Comparison of ENCODE assay signal across 5 cellular contexts in the genomic region with DNA sequence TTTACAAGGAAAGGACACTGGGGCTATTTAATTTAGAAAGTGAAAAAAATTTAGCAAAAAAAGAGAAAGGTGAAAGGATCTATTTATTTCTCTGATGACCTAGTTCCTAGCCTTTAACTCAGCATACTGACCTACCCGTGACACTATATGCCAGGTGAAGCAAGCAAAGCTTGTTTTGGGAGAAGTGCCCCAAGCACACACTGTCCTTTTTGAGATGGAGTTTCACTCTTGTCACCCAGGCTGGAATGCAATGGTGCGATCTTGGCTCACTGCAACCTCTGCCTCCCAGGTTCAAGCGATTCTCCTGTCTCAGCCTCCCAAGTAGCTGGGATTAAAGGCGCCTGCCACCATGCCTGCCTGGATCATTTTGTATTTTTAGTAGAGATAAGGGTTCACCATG. TPM values are rescaled to one million over a fixed set of nuclear protein-coding genes. Genes with fewer than 3 reads are reported as not detected.
DNase-seq lines count a peak whose midpoint lies in the region; ATAC-seq and TF ChIP-seq lines count a peak whose summit lies in the region.
"Not testable (repeated sequence)": the region's sequence is repeated elsewhere in the genome, so short reads cannot be mapped to it uniquely, and the experiment has no call there.

No MANE protein-coding gene starts in this region.

- H3K9me3 ChIP-seq in heart right ventricle = peaks cover 0 to 16% (median 0%) of the 10 kb centered on the region in 11 donors
- H3K9me3 ChIP-seq in right cardiac atrium (ENCODE audit: control insufficient read depth, low read length); gastrocnemius medialis: not testable (repeated sequence)

- TF ChIP-seq CTCF in heart right ventricle (IDR thresholded peaks at IDR 0.05); gastrocnemius medialis (IDR thresholded peaks at IDR 0.05 in 4 of 5, conservative IDR thresholded peaks at IDR 0.05 in 1 of 5): not testable (repeated sequence)

- not testable (repeated sequence) for DNase-seq in Right ventricle myocardium superior, heart right ventricle, left ventricle myocardium superior, right cardiac atrium
- DNase-seq in gastrocnemius medialis = peak; percentile 59 to 60

- TF ChIP-seq POLR2A in gastrocnemius medialis (IDR thresholded peaks at IDR 0.05) = not testable (repeated sequence)

- not testable (repeated sequence) for H3K4me3 ChIP-seq in heart right ventricle; right cardiac atrium (ENCODE audit: low read length); gastrocnemius medialis

- 92 to 98% methylated on average over 4 of the region's 4 CpGs for WGBS in heart right ventricle, 2 donors
- 95% methylated on average over 4 of the region's 4 CpGs for WGBS in right cardiac atrium

- H3K27me3 ChIP-seq in heart right ventricle; right cardiac atrium (ENCODE audit: control insufficient read depth, insufficient read depth); gastrocnemius medialis: not testable (repeated sequence)

- H3K4me1 ChIP-seq in heart right ventricle = peaks cover 0 to 14% (median 0%) of the 10 kb centered on the region in 9 donors
- H3K4me1 ChIP-seq in right cardiac atrium (ENCODE audit: control insufficient read depth, insufficient read depth, low read length) = not testable (repeated sequence)
- H3K4me1 ChIP-seq in gastrocnemius medialis = peaks cover 24 to 26% of the 10 kb centered on the region in 2 donors

- H3K27ac ChIP-seq in heart right ventricle (peak overlapping the region in 7 of 10 donors; percentile 65 to 89 (median 79)), right cardiac atrium (ENCODE audit: low read length) (peak overlapping the region; percentile 17), gastrocnemius medialis (peak overlapping the region; percentile 84 to 91 (median 88))

- not testable (repeated sequence) for H3K36me3 ChIP-seq in heart right ventricle, gastrocnemius medialis

- intact Hi-C loops in Right ventricle myocardium superior (cut with DNase I); heart right ventricle (cut with DNase I); left ventricle myocardium superior (cut with micrococcal nuclease); right cardiac atrium (cut with DNase I); gastrocnemius medialis (cut with DNase I; ENCODE audit: low total_unique reads): not testable (repeated sequence)

- in situ Hi-C loops in gastrocnemius medialis (cut with MboI; ENCODE audit: low sequenced_read_pairs in 4 of 4) = not testable (repeated sequence)

- ATAC-seq in Right ventricle myocardium superior (ENCODE audit: poor library complexity) (peak; percentile 39), left ventricle myocardium superior (peak; percentile 37), gastrocnemius medialis (peak; percentile 91 to 94)
- ATAC-seq in heart right ventricle, right cardiac atrium: not testable (repeated sequence)

RNA-seq across cellular contexts. Expression of a gene that starts 14.6 kb away (rescaled TPM):
- 32.9 TPM for total RNA-seq in Right ventricle myocardium superior
- total RNA-seq in heart right ventricle = 10 to 100 TPM; 31.4 to 49.7 (median 42.5) TPM
- polyA plus RNA-seq in heart right ventricle = 10 to 100 TPM in 1 of 2 donors, 1 to 10 TPM in 1; 7.1 to 13.4 TPM
- 33.1 TPM for total RNA-seq in left ventricle myocardium superior
- total RNA-seq in right cardiac atrium = 10 to 100 TPM; 32.6 to 35.7 (median 34.7) TPM
- polyA plus RNA-seq in right cardiac atrium = 11.4 TPM
- 100 to 1,000 TPM in 1 of 4 donors, 10 to 100 TPM in 3; 77.3 to 102 (median 90.8) TPM for total RNA-seq in gastrocnemius medialis

Comparison
In these comparisons a context has a peak if more than half of its experiments do, and no peak if none do; other contexts are left out.
1. H3K27ac ChIP-seq: peak in every context shown above with its lines; median percentile 88 in gastrocnemius medialis; 79 in heart right ventricle; 17 in right cardiac atrium.